ENCODE assay signal across 14 cellular contexts in the genomic region with DNA sequence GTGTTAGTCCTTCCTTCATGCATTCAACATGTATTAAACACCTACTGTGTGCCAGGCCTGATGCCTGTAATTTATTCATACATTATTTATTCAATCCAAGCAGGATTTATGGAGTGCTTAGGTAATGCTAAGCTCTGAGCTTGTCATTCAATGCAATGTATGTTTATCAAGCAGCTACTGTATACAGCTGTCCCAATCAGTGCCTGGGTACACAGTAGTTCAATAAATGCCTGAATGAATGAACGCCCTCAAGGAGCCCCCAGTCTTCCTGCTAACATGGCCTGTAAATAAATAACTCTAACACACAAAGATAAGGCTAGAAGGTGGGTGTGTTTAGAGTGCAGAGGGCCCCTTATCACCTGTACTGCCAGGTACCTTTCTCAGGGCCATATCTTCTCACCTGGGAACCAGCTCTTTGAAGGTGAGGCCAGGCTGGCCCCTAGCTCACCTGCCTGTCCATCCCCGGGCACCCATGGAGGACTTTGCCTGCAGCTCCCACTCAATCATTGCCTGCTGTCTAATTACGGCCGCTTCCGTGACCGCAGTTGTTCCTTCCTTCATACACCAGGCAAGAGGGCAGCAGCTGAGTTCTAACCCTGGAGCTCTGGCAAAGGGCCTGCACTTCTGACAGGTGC.
"Had no signal": no experiment of that assay in that cellular context is flagged by ENCODE, and none has a peak within 500 bp of the region (broad histone marks: within the 10 kb centered on the region; RNA-seq: fewer than 3 reads in every experiment).

No MANE protein-coding gene starts in this region.

- H3K9me3 ChIP-seq: psoas muscle, thoracic aorta had no signal

- ATAC-seq: effector memory CD8-positive, alpha-beta T cell; right cardiac atrium; stimulated activated memory B cell treated with anti-CD40 and anti-IgM and Interleukin-4, amounts not matched to agents 10 μg/mL and 1 μg/mL and 100 μg/mL, for 72 hours had no signal

- H3K4me3 ChIP-seq: lung, psoas muscle, smooth muscle cell, thoracic aorta had no signal

- H3K4me1 ChIP-seq: psoas muscle had no signal

- H3K27ac ChIP-seq: psoas muscle, thoracic aorta, VCaP had no signal

- H3K36me3 ChIP-seq: thoracic aorta had no signal

- DNase-seq: activated CD4-positive, alpha-beta T cell treated with anti-CD3 and anti-CD28 coated beads for 1 hour; activated CD4-positive, alpha-beta T cell treated with anti-CD3 and anti-CD28 coated beads, Interleukin-2, amount 50 U/mL, for 4 hours; activated T-cell treated with anti-CD3 and anti-CD28 coated beads for 4 hours; effector memory CD8-positive, alpha-beta T cell; hippocampal formation; islet precursor cell; psoas muscle; stimulated activated CD4-positive, alpha-beta T cell treated with anti-CD3 and anti-CD28 coated beads, Interleukin-4, amount 100 ng/mL, for 4 hours had no signal
